In genomic region chr16:14375132-14375491, GRCh38 we compare ENCODE assay signal across 17 cellular contexts.
DNase-seq lines count a peak whose midpoint lies in the region; ATAC-seq, FAIRE-seq and TF ChIP-seq lines count a peak whose summit lies in the region.
"Had no signal": no experiment of that assay in that cellular context is flagged by ENCODE, and none has a peak within 500 bp of the region (broad histone marks: within the 10 kb centered on the region; RNA-seq: fewer than 3 reads in every experiment).

No MANE protein-coding gene starts in this region.

- H2AFZ ChIP-seq in GM23248 (no peak overlapping the region), astrocyte (ENCODE audit: low read depth, low read length) (no peak overlapping the region)

- no peak for FAIRE-seq in astrocyte (lab: Jason Lieb, UNC)
- FAIRE-seq: H1 had no signal

- H4K20me1 ChIP-seq in GM23248 (ENCODE audit: insufficient read depth) = no peaks in the 10 kb centered on the region
- no peaks in the 10 kb centered on the region for H4K20me1 ChIP-seq in astrocyte (ENCODE audit: insufficient read depth, low read length)

- H3K79me2 ChIP-seq in GM23248 (ENCODE audit: insufficient read depth) (no peaks in the 10 kb centered on the region), astrocyte (ENCODE audit: insufficient read depth, low read length) (no peaks in the 10 kb centered on the region)

- TF ChIP-seq CTCF in astrocyte (IDR thresholded peaks at IDR 0.05; ENCODE audit: insufficient read depth, low read depth, low read length) (no peak), foreskin keratinocyte (conservative IDR thresholded peaks at IDR 0.05) (no peak), dorsolateral prefrontal cortex (IDR thresholded peaks at IDR 0.05 in 54 of 56, conservative IDR thresholded peaks at IDR 0.05 in 2 of 56; ENCODE audit: low read depth in 1 of 56, partially characterized antibody in 56 of 56) (no peak)

- H3K27me3 ChIP-seq in GM23248 (replicated peaks; ENCODE audit: insufficient read depth) (no peaks in the 10 kb centered on the region), astrocyte (ENCODE audit: insufficient read depth, low read length) (no peaks in the 10 kb centered on the region), foreskin keratinocyte (no peaks in the 10 kb centered on the region), dorsolateral prefrontal cortex (no peaks in the 10 kb centered on the region)
- H3K27me3 ChIP-seq: BE2C, SJCRH30 had no signal

- peaks cover 17% of the 10 kb centered on the region for H3K4me1 Mint-ChIP-seq in astrocyte (ENCODE audit: low read depth, unreplicated experiment)

- intact Hi-C loops in dorsolateral prefrontal cortex (cut with DNase I) = no loop called here

- H3K27ac ChIP-seq in GM23248 (no peak overlapping the region), astrocyte (ENCODE audit: low read depth, low read length) (no peak overlapping the region), foreskin keratinocyte (peak overlapping the region; percentile 14), dorsolateral prefrontal cortex (no peak overlapping the region)
- H3K27ac ChIP-seq: SJCRH30 had no signal

- H3K4me1 ChIP-seq in GM23248 (ENCODE audit: insufficient read depth) = peaks cover 25% of the 10 kb centered on the region
- peaks cover 8% of the 10 kb centered on the region for H3K4me1 ChIP-seq in astrocyte (ENCODE audit: insufficient read depth, low read length)
- H3K4me1 ChIP-seq in foreskin keratinocyte = peaks cover 15% of the 10 kb centered on the region
- H3K4me1 ChIP-seq: BE2C had no signal

- H3K9me2 ChIP-seq in GM23248 (ENCODE audit: insufficient read depth) = no peaks in the 10 kb centered on the region

- H3K36me3 ChIP-seq in GM23248 (ENCODE audit: low read depth) (no peaks in the 10 kb centered on the region), astrocyte (ENCODE audit: insufficient read depth, low read length) (no peaks in the 10 kb centered on the region)
- H3K36me3 ChIP-seq: BE2C, SJCRH30 had no signal

- in situ Hi-C loops in GM23248 (cut with MboI) = no loop called here

- peaks cover 5% of the 10 kb centered on the region for H3K27me3 Mint-ChIP-seq in astrocyte (ENCODE audit: low read depth, unreplicated experiment)

- H3K36me3 Mint-ChIP-seq in astrocyte (ENCODE audit: low read depth, unreplicated experiment) = no peaks in the 10 kb centered on the region
- H3K36me3 Mint-ChIP-seq: CD8-positive, alpha-beta T cell had no signal

- H3K9me3 ChIP-seq in GM23248 (ENCODE audit: low read depth) (no peaks in the 10 kb centered on the region), astrocyte (ENCODE audit: insufficient read depth, low read depth, low read length) (no peaks in the 10 kb centered on the region)
- H3K9me3 ChIP-seq: BE2C, SJCRH30 had no signal

- no peaks in the 10 kb centered on the region for H3K9me3 Mint-ChIP-seq in astrocyte (ENCODE audit: unreplicated experiment)
- H3K9me3 Mint-ChIP-seq: CD8-positive, alpha-beta T cell had no signal

- H3K4me2 ChIP-seq in GM23248 (ENCODE audit: unreplicated experiment) (no peak overlapping the region), astrocyte (ENCODE audit: low read length) (no peak overlapping the region)

- peaks cover 14% of the 10 kb centered on the region for H3F3A ChIP-seq in GM23248 (ENCODE audit: insufficient read depth)

- WGBS in GM23248 (ENCODE audit: low coverage in 1 of 2, low lambda C conversion rate in 2 of 2, missing lambda C conversion rate in 2 of 2), 2 experiments = 95 to 96% methylated on average over 8 of the region's 8 CpGs

- no peak overlapping the region for H3K9ac ChIP-seq in GM23248
- H3K9ac ChIP-seq in astrocyte (ENCODE audit: low read length) = no peak overlapping the region

- peak overlapping the region; percentile 84 for H3K27ac Mint-ChIP-seq in astrocyte (ENCODE audit: unreplicated experiment)
- H3K27ac Mint-ChIP-seq: CD8-positive, alpha-beta T cell had no signal

- H3K4me3 ChIP-seq in GM23248 = no peak overlapping the region
- H3K4me3 ChIP-seq in astrocyte (ENCODE audit: insufficient read depth, low read depth, low read length) = no peak overlapping the region
- no peak overlapping the region for H3K4me3 ChIP-seq in dorsolateral prefrontal cortex
- H3K4me3 ChIP-seq: SJCRH30 had no signal

- peak overlapping the region; percentile 71 for H3K4me3 Mint-ChIP-seq in astrocyte (ENCODE audit: unreplicated experiment)
- H3K4me3 Mint-ChIP-seq: CD8-positive, alpha-beta T cell had no signal

- DNase-seq in GM23248 (peak; percentile 28), astrocyte (ENCODE audit: low read depth) (no peak), foreskin keratinocyte (no peak), dermis blood vessel endothelial cell (no peak), NCI-H2081 treated with DMSO at 0.1 percent for 48 hours (lab: John Stamatoyannopoulos, UW) (no peak), dorsolateral prefrontal cortex (no peak)
- DNase-seq in activated CD4-positive, alpha-beta T cell treated with anti-CD3 and anti-CD28 coated beads, Interleukin-2, amount 50 U/mL, for 1 hour = no peak
- DNase-seq: BE2C; CD8-positive, alpha-beta T cell; KG1; NCI-H1048; NCI-H146; NCI-H2081; NCI-H510A treated with DMSO at 0.1 percent for 48 hours; PC-3; SJCRH30 had no signal

- no peak for ATAC-seq in foreskin keratinocyte
- ATAC-seq: CD8-positive, alpha-beta T cell; PC-3 had no signal
